1 cellular context compared by ENCODE assay signal in the genomic region with DNA sequence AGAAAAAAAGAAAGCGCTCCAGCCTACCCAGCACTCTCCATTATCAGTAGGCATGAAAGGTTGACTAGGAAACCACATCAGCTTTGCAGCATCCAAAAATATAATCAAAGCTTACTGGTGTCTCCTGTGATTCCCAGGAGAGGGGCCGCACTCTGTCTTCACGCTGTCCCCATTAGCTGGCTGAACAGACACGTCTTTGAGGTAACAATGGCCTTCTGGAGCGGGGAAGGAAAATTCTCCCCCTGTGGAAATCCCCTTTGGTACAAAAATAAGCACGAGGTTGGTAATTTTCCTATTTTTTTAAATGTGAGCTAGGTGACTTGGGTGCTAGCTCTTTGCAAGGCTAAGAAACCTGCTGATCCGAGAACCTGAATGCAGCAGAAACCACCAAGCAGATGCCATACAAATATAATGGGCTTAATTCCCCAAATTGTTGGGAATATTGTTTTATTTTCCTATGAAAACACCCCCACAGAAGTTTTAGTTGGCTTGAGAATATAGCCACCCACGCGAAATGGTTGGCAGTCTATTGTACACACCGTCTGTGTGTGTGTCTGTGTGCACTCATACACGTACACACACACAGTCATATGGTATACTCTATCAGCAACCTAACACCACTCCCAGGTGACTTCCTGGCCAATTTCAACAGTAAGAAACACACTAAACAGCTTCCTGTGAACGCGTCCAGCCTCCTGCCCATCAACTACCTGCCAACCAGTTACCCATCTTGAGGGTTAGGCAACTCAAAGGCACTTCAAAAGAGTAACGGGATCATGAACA.
TF ChIP-seq lines count a peak whose summit lies in the region.

No MANE protein-coding gene starts in this region.

TF ChIP-seq in GM12878, 131 proteins besides CTCF, POLR2A, EP300 and RAD21 (continued from another document):
- TF ChIP-seq, protein P1, sequence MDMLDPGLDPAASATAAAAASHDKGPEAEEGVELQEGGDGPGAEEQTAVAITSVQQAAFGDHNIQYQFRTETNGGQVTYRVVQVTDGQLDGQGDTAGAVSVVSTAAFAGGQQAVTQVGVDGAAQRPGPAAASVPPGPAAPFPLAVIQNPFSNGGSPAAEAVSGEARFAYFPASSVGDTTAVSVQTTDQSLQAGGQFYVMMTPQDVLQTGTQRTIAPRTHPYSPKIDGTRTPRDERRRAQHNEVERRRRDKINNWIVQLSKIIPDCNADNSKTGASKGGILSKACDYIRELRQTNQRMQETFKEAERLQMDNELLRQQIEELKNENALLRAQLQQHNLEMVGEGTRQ (IDR thresholded peaks at IDR 0.05; ENCODE audit: borderline replicate concordance, low read depth, low read length): no peak
- TF ChIP-seq TCF7 (IDR thresholded peaks at IDR 0.05; ENCODE audit: borderline replicate concordance) (no peak), BMI1 (IDR thresholded peaks at IDR 0.05; ENCODE audit: borderline replicate concordance) (no peak), SMAD1 (IDR thresholded peaks at IDR 0.05; ENCODE audit: low read depth, partially characterized antibody) (peak; percentile 16), YBX1 (IDR thresholded peaks at IDR 0.05) (no peak), PML (IDR thresholded peaks at IDR 0.05; ENCODE audit: low read length) (no peak), CHD2 (IDR thresholded peaks at IDR 0.05; ENCODE audit: borderline replicate concordance, low read depth, low read length) (no peak), SMC3 (IDR thresholded peaks at IDR 0.05; ENCODE audit: borderline replicate concordance, low read length) (no peak), CBFB (IDR thresholded peaks at IDR 0.05; ENCODE audit: low read depth) (no peak), SREBF1 (IDR thresholded peaks at IDR 0.05; ENCODE audit: low read length) (no peak), RCOR1 (conservative IDR thresholded peaks at IDR 0.05; ENCODE audit: low read depth, low read length) (no peak), BHLHE40 (IDR thresholded peaks at IDR 0.05; ENCODE audit: borderline replicate concordance in 1 of 2, low read depth in 2 of 2, low read length in 1 of 2) (no peak), NFIC (IDR thresholded peaks at IDR 0.05; ENCODE audit: low read depth, low read length) (no peak), ASH2L (IDR thresholded peaks at IDR 0.05; ENCODE audit: borderline replicate concordance, low read depth) (no peak), ZNF24 (IDR thresholded peaks at IDR 0.05) (no peak), MTA3 (IDR thresholded peaks at IDR 0.05; ENCODE audit: borderline replicate concordance, low read length) (no peak), DPF2 (IDR thresholded peaks at IDR 0.05) (0 out of 2 replicates have a peak, but pooled peaks have one; percentile 56), SIX5 (IDR thresholded peaks at IDR 0.05; ENCODE audit: low read depth, low read length, severe bottlenecking) (no peak), FOXK2 (IDR thresholded peaks at IDR 0.05) (no peak), TARDBP (IDR thresholded peaks at IDR 0.05; ENCODE audit: borderline replicate concordance) (no peak), TBL1XR1 (IDR thresholded peaks at IDR 0.05; ENCODE audit: low read depth, low read length) (no peak), SRF (IDR thresholded peaks at IDR 0.05; ENCODE audit: low read depth in 2 of 2, low read length in 2 of 2) (no peak)
- TF ChIP-seq, protein P2, sequence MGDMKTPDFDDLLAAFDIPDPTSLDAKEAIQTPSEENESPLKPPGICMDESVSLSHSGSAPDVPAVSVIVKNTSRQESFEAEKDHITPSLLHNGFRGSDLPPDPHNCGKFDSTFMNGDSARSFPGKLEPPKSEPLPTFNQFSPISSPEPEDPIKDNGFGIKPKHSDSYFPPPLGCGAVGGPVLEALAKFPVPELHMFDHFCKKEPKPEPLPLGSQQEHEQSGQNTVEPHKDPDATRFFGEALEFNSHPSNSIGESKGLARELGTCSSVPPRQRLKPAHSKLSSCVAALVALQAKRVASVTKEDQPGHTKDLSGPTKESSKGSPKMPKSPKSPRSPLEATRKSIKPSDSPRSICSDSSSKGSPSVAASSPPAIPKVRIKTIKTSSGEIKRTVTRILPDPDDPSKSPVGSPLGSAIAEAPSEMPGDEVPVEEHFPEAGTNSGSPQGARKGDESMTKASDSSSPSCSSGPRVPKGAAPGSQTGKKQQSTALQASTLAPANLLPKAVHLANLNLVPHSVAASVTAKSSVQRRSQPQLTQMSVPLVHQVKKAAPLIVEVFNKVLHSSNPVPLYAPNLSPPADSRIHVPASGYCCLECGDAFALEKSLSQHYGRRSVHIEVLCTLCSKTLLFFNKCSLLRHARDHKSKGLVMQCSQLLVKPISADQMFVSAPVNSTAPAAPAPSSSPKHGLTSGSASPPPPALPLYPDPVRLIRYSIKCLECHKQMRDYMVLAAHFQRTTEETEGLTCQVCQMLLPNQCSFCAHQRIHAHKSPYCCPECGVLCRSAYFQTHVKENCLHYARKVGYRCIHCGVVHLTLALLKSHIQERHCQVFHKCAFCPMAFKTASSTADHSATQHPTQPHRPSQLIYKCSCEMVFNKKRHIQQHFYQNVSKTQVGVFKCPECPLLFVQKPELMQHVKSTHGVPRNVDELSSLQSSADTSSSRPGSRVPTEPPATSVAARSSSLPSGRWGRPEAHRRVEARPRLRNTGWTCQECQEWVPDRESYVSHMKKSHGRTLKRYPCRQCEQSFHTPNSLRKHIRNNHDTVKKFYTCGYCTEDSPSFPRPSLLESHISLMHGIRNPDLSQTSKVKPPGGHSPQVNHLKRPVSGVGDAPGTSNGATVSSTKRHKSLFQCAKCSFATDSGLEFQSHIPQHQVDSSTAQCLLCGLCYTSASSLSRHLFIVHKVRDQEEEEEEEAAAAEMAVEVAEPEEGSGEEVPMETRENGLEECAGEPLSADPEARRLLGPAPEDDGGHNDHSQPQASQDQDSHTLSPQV (IDR thresholded peaks at IDR 0.05): no peak
- TF ChIP-seq, protein P3, sequence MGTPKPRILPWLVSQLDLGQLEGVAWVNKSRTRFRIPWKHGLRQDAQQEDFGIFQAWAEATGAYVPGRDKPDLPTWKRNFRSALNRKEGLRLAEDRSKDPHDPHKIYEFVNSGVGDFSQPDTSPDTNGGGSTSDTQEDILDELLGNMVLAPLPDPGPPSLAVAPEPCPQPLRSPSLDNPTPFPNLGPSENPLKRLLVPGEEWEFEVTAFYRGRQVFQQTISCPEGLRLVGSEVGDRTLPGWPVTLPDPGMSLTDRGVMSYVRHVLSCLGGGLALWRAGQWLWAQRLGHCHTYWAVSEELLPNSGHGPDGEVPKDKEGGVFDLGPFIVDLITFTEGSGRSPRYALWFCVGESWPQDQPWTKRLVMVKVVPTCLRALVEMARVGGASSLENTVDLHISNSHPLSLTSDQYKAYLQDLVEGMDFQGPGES (IDR thresholded peaks at IDR 0.05): no peak
- TF ChIP-seq, protein P4, sequence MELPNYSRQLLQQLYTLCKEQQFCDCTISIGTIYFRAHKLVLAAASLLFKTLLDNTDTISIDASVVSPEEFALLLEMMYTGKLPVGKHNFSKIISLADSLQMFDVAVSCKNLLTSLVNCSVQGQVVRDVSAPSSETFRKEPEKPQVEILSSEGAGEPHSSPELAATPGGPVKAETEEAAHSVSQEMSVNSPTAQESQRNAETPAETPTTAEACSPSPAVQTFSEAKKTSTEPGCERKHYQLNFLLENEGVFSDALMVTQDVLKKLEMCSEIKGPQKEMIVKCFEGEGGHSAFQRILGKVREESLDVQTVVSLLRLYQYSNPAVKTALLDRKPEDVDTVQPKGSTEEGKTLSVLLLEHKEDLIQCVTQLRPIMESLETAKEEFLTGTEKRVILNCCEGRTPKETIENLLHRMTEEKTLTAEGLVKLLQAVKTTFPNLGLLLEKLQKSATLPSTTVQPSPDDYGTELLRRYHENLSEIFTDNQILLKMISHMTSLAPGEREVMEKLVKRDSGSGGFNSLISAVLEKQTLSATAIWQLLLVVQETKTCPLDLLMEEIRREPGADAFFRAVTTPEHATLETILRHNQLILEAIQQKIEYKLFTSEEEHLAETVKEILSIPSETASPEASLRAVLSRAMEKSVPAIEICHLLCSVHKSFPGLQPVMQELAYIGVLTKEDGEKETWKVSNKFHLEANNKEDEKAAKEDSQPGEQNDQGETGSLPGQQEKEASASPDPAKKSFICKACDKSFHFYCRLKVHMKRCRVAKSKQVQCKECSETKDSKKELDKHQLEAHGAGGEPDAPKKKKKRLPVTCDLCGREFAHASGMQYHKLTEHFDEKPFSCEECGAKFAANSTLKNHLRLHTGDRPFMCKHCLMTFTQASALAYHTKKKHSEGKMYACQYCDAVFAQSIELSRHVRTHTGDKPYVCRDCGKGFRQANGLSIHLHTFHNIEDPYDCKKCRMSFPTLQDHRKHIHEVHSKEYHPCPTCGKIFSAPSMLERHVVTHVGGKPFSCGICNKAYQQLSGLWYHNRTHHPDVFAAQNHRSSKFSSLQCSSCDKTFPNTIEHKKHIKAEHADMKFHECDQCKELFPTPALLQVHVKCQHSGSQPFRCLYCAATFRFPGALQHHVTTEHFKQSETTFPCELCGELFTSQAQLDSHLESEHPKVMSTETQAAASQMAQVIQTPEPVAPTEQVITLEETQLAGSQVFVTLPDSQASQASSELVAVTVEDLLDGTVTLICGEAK (IDR thresholded peaks at IDR 0.05; ENCODE audit: borderline replicate concordance): no peak
- TF ChIP-seq, protein P5, sequence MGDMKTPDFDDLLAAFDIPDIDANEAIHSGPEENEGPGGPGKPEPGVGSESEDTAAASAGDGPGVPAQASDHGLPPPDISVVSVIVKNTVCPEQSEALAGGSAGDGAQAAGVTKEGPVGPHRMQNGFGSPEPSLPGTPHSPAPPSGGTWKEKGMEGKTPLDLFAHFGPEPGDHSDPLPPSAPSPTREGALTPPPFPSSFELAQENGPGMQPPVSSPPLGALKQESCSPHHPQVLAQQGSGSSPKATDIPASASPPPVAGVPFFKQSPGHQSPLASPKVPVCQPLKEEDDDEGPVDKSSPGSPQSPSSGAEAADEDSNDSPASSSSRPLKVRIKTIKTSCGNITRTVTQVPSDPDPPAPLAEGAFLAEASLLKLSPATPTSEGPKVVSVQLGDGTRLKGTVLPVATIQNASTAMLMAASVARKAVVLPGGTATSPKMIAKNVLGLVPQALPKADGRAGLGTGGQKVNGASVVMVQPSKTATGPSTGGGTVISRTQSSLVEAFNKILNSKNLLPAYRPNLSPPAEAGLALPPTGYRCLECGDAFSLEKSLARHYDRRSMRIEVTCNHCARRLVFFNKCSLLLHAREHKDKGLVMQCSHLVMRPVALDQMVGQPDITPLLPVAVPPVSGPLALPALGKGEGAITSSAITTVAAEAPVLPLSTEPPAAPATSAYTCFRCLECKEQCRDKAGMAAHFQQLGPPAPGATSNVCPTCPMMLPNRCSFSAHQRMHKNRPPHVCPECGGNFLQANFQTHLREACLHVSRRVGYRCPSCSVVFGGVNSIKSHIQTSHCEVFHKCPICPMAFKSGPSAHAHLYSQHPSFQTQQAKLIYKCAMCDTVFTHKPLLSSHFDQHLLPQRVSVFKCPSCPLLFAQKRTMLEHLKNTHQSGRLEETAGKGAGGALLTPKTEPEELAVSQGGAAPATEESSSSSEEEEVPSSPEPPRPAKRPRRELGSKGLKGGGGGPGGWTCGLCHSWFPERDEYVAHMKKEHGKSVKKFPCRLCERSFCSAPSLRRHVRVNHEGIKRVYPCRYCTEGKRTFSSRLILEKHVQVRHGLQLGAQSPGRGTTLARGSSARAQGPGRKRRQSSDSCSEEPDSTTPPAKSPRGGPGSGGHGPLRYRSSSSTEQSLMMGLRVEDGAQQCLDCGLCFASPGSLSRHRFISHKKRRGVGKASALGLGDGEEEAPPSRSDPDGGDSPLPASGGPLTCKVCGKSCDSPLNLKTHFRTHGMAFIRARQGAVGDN (IDR thresholded peaks at IDR 0.05): no peak
